8 cellular contexts compared by ENCODE assay signal in the genomic region with DNA sequence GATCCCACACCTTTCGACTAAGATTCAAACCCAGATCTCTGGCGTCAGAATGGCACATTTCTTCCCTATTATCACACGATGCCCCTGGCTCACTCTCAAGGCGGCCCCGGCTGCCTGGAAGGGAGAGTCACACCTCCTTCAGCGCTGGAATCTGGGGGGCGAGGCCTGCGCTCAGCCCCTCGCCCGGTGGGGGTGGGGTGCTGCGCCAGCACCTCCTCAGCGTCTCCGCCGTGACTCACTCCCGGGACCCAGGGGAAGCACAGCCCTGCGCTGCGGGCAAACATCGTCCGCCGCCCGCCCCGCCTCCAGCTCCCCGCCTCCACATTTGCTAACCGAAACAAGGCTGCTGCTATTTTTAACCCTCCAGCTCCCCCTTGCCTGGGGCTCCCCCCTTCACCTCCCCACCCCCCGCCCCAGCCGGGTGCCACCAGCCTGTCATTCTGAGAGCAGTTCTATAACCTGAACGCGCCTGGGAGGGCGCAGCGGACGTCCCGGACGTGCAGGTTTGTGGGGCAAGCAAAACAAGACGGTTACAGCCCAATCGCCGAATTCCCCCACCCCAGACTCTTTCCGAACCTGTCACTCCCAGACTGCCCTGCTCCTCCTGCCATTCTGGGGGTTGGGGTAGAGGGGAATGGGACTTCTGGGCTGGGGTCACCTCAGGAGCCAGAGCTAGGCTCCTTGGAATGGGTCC. TPM values are rescaled to one million over a fixed set of nuclear protein-coding genes. Genes with fewer than 3 reads are reported as not detected.
DNase-seq lines count a peak whose midpoint lies in the region; ATAC-seq, FAIRE-seq and TF ChIP-seq lines count a peak whose summit lies in the region.

No MANE protein-coding gene starts in this region.

- 0 out of 2 replicates have a peak, but pooled peaks have one; percentile 4 for TF ChIP-seq POLR2A in GM12891 (IDR thresholded peaks at IDR 0.05; ENCODE audit: low read depth, low read length)

- peaks cover 20% of the 10 kb centered on the region for H3K36me3 Mint-ChIP-seq in endodermal cell (ENCODE audit: low read depth)

- H3K4me1 ChIP-seq in endodermal cell (ENCODE audit: control insufficient read depth, insufficient read depth, low read length) (peaks cover 25% of the 10 kb centered on the region), mucosa of rectum (ENCODE audit: control insufficient read depth in 2 of 2, insufficient read depth in 2 of 2, low read length in 2 of 2) (peaks cover 59 to 72% of the 10 kb centered on the region in 2 donors)

- H3K9ac ChIP-seq in endodermal cell (ENCODE audit: extremely low read depth, low read length, poor library complexity, severe bottlenecking) = no peak overlapping the region
- peak overlapping the region; percentile 73 to 83 for H3K9ac ChIP-seq in mucosa of rectum (ENCODE audit: low read depth in 1 of 2, low read length in 2 of 2)

- no peaks in the 10 kb centered on the region for H3K27me3 ChIP-seq in endodermal cell (ENCODE audit: control insufficient read depth, insufficient read depth, low read length, poor library complexity, severe bottlenecking)
- no peaks in the 10 kb centered on the region for H3K27me3 ChIP-seq in mucosa of rectum (ENCODE audit: control insufficient read depth in 2 of 2, insufficient read depth in 2 of 2, low read length in 2 of 2)

- peak overlapping the region; percentile 98 for H3K27ac Mint-ChIP-seq in endodermal cell

- peak; percentile 85 for FAIRE-seq in GM12891 (lab: Jason Lieb, UNC)

- no peaks in the 10 kb centered on the region for H3K9me3 ChIP-seq in endodermal cell (ENCODE audit: control insufficient read depth, low read length)
- no peaks in the 10 kb centered on the region for H3K9me3 ChIP-seq in mucosa of rectum (ENCODE audit: control insufficient read depth in 2 of 2, low read length in 2 of 2)

- TF ChIP-seq CTCF in endodermal cell (conservative IDR thresholded peaks at IDR 0.05) = no peak

- ATAC-seq in HG02678 (IDR thresholded peaks at IDR 0.05; ENCODE audit: unreplicated experiment) = peak; percentile 64

- no peaks in the 10 kb centered on the region for H3K27me3 Mint-ChIP-seq in endodermal cell (ENCODE audit: insufficient read depth)

- DNase-seq in GM12891 (ENCODE audit: insufficient read length, low spot score) = peak; percentile 89
- DNase-seq in NCI-H526 (lab: John Stamatoyannopoulos, UW) = peak; percentile 33 to 81
- DNase-seq in activated CD8-positive, alpha-beta memory T cell treated with anti-CD3 and anti-CD28 coated beads, Interleukin-2, amount 50 U/mL, for 1 hour (ENCODE audit: extremely low read depth) = peak; percentile 83
- DNase-seq in endodermal cell = peak; percentile 98
- peak; percentile 82 to 91 for DNase-seq in stimulated activated CD8-positive, alpha-beta memory T cell treated with anti-CD3 and anti-CD28 coated beads, Interleukin-4, amount 100 ng/mL, for 4 hours (ENCODE audit: low read depth in 2 of 2, low spot score in 1 of 2)
- DNase-seq in NCI-H1694 (lab: John Stamatoyannopoulos, UW) = no peak

- peaks cover 64% of the 10 kb centered on the region for H3K4me1 Mint-ChIP-seq in endodermal cell

- no peaks in the 10 kb centered on the region for H3K9me3 Mint-ChIP-seq in endodermal cell

- H3K4me3 Mint-ChIP-seq in endodermal cell = peak overlapping the region; percentile 45

- H3K36me3 ChIP-seq in endodermal cell (ENCODE audit: control insufficient read depth, insufficient read depth, low read length) (peaks cover 33% of the 10 kb centered on the region), mucosa of rectum (ENCODE audit: control insufficient read depth in 2 of 2, insufficient read depth in 2 of 2, low read length in 2 of 2) (no peaks in the 10 kb centered on the region)

- H3K4me3 ChIP-seq in endodermal cell (ENCODE audit: low read length) = peak overlapping the region; percentile 68
- H3K4me3 ChIP-seq in mucosa of rectum (ENCODE audit: low read length in 2 of 2) = peak overlapping the region; percentile 65 to 76

- 17 to 19% methylated on average over 10 to 32 of the region's 37 CpGs for WGBS in endodermal cell (ENCODE audit: insufficient coverage in 1 of 2, insufficient read length in 1 of 2), 2 experiments

- peak overlapping the region; percentile 83 for H3K27ac ChIP-seq in endodermal cell (ENCODE audit: low read depth, low read length)
- H3K27ac ChIP-seq in mucosa of rectum (ENCODE audit: low read depth in 2 of 2, low read length in 2 of 2) = peak overlapping the region; percentile 90 to 94

TF ChIP-seq in GM12891, 5 proteins besides CTCF, POLR2A, EP300 and RAD21:
- TF ChIP-seq TAF1 (IDR thresholded peaks at IDR 0.05; ENCODE audit: low read depth, low read length) = 0 out of 2 replicates have a peak, but pooled peaks have one; percentile 22
- TF ChIP-seq PAX5 (IDR thresholded peaks at IDR 0.05; ENCODE audit: insufficient read depth, low read length, severe bottlenecking) = peak; percentile 31
- TF ChIP-seq POU2F2 (IDR thresholded peaks at IDR 0.05; ENCODE audit: low read depth, low read length) = peak; percentile 45; the same call in 1 of the 2 replicates
- peak; percentile 18; the same call in 1 of the 2 replicates for TF ChIP-seq POLR2AphosphoS5 (IDR thresholded peaks at IDR 0.05; ENCODE audit: low read depth, low read length)
- no peak for TF ChIP-seq SPI1 (IDR thresholded peaks at IDR 0.05; ENCODE audit: low read depth, low read length)
TF ChIP-seq in GM12891: peak in this region for 4.

RNA-seq across cellular contexts. Expression of a gene that starts 6.8 kb away (rescaled TPM):
- polyA plus RNA-seq in GM12891 (2012; ENCODE audit: low read depth, missing spikeins) = 25.5 TPM
- total RNA-seq in endodermal cell = 100 to 1,000 TPM; 146 to 154 TPM
- 73.0 TPM for polyA plus RNA-seq in endodermal cell (2013, experiment 1 of 2)
- 68.5 TPM for polyA plus RNA-seq in endodermal cell (2013, experiment 2 of 2)

RNA-seq across cellular contexts. Expression of a gene that starts 39.9 kb away (rescaled TPM):
- polyA plus RNA-seq in GM12891 (2012; ENCODE audit: low read depth, missing spikeins) = 1.0 TPM
- 10 to 100 TPM; 21.3 to 30.4 TPM for total RNA-seq in endodermal cell
- polyA plus RNA-seq in endodermal cell (2013, experiment 1 of 2) = 13.9 TPM
- polyA plus RNA-seq in endodermal cell (2013, experiment 2 of 2) = 13.5 TPM

RNA-seq across cellular contexts. Expression of a gene that starts 54.3 kb away (rescaled TPM):
- 0.47 TPM for polyA plus RNA-seq in GM12891 (2012; ENCODE audit: low read depth, missing spikeins)
- total RNA-seq in endodermal cell = 10 to 100 TPM; 11.4 to 19.6 TPM
- 3.7 TPM for polyA plus RNA-seq in endodermal cell (2013, experiment 1 of 2)
- 3.2 TPM for polyA plus RNA-seq in endodermal cell (2013, experiment 2 of 2)
